11 cellular contexts compared by ENCODE assay signal in the genomic region with DNA sequence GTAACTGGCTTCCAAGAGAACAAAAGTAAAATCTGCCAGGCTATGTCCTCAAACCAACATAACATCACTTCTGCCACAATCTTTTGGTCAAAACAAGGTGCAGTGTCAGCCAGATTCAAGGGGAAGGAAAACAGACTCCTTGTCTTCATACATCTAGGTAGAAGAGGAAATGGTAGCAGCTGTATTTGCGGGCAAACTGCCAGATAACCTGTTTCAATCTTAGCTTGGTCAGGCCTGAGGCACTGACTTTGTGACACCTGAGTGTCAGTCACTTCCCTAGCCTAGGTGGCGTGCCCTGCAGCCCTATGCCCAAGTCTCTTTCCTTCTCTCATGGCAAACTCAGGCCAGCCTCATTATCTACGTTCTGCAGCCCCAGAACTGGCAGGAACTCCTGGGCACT.
DNase-seq lines count a peak whose midpoint lies in the region; ATAC-seq, FAIRE-seq and TF ChIP-seq lines count a peak whose summit lies in the region.
"Had no signal": no experiment of that assay in that cellular context is flagged by ENCODE, and none has a peak within 500 bp of the region (broad histone marks: within the 10 kb centered on the region; RNA-seq: fewer than 3 reads in every experiment).

No MANE protein-coding gene starts in this region.

- intact Hi-C loops in activated T-helper 1 cell treated with anti-CD3 and anti-CD28 coated beads, Interleukin-12 subunit alpha, Interleukin-12 subunit beta, Interleukin-2, Interleukin-4 antibody, amounts not matched to agents 30 ng/mL and 10 ng/mL and 1 ng/mL, durations not matched to agents 14 hours and 24 hours and 36 hours (cut with micrococcal nuclease) = no loop called here

- DNase-seq in GM12892 (ENCODE audit: insufficient read length) (no peak), HK-2 (ENCODE audit: unreplicated experiment) (no peak), cerebellar cortex (ENCODE audit: low spot score) (no peak), mesenteric fat pad (ENCODE audit: low spot score) (no peak)
- peak; percentile 22 for DNase-seq in central memory CD4-positive, alpha-beta T cell
- no peak for DNase-seq in activated T-helper 1 cell treated with anti-CD3 and anti-CD28 coated beads, Interleukin-12 subunit alpha, Interleukin-12 subunit beta, Interleukin-2, Interleukin-4 antibody, amounts not matched to agents 30 ng/mL and 10 ng/mL and 1 ng/mL, durations not matched to agents 14 hours and 24 hours and 36 hours (ENCODE audit: low spot score)
- DNase-seq: activated B cell treated with CpG ODN at 0.5 μM for 24 hours, anterior cingulate cortex, trophoblast cell had no signal

- no peak overlapping the region for H3K4me3 Mint-ChIP-seq in activated T-helper 1 cell treated with anti-CD3 and anti-CD28 coated beads, Interleukin-12 subunit alpha, Interleukin-12 subunit beta, Interleukin-2, Interleukin-4 antibody, amounts not matched to agents 30 ng/mL and 10 ng/mL and 1 ng/mL, durations not matched to agents 14 hours and 24 hours and 36 hours
- H3K4me3 Mint-ChIP-seq: activated B cell treated with CpG ODN at 0.5 μM for 24 hours had no signal

- ATAC-seq in GM19372 (IDR thresholded peaks at IDR 0.05; ENCODE audit: low read depth, unreplicated experiment) (peak; percentile 91), HG03103 (IDR thresholded peaks at IDR 0.05; ENCODE audit: low read depth, unreplicated experiment) (peak; percentile 95)

- H3K4me1 Mint-ChIP-seq in activated T-helper 1 cell treated with anti-CD3 and anti-CD28 coated beads, Interleukin-12 subunit alpha, Interleukin-12 subunit beta, Interleukin-2, Interleukin-4 antibody, amounts not matched to agents 30 ng/mL and 10 ng/mL and 1 ng/mL, durations not matched to agents 14 hours and 24 hours and 36 hours (ENCODE audit: low read depth) = no peaks in the 10 kb centered on the region

- no peaks in the 10 kb centered on the region for H3K36me3 Mint-ChIP-seq in activated T-helper 1 cell treated with anti-CD3 and anti-CD28 coated beads, Interleukin-12 subunit alpha, Interleukin-12 subunit beta, Interleukin-2, Interleukin-4 antibody, amounts not matched to agents 30 ng/mL and 10 ng/mL and 1 ng/mL, durations not matched to agents 14 hours and 24 hours and 36 hours (ENCODE audit: low read depth)

- no peak for TF ChIP-seq POLR2A in GM12892 (IDR thresholded peaks at IDR 0.05; ENCODE audit: low read depth, low read length)

- no peaks in the 10 kb centered on the region for H3K27me3 Mint-ChIP-seq in activated T-helper 1 cell treated with anti-CD3 and anti-CD28 coated beads, Interleukin-12 subunit alpha, Interleukin-12 subunit beta, Interleukin-2, Interleukin-4 antibody, amounts not matched to agents 30 ng/mL and 10 ng/mL and 1 ng/mL, durations not matched to agents 14 hours and 24 hours and 36 hours (ENCODE audit: insufficient read depth)
- H3K27me3 Mint-ChIP-seq: activated B cell treated with CpG ODN at 0.5 μM for 24 hours had no signal

- peak; percentile 30 for FAIRE-seq in GM12892 (lab: Jason Lieb, UNC)

- no peaks in the 10 kb centered on the region for H3K9me3 Mint-ChIP-seq in activated T-helper 1 cell treated with anti-CD3 and anti-CD28 coated beads, Interleukin-12 subunit alpha, Interleukin-12 subunit beta, Interleukin-2, Interleukin-4 antibody, amounts not matched to agents 30 ng/mL and 10 ng/mL and 1 ng/mL, durations not matched to agents 14 hours and 24 hours and 36 hours
- H3K9me3 Mint-ChIP-seq: activated B cell treated with CpG ODN at 0.5 μM for 24 hours had no signal

- no peak overlapping the region for H3K27ac Mint-ChIP-seq in activated T-helper 1 cell treated with anti-CD3 and anti-CD28 coated beads, Interleukin-12 subunit alpha, Interleukin-12 subunit beta, Interleukin-2, Interleukin-4 antibody, amounts not matched to agents 30 ng/mL and 10 ng/mL and 1 ng/mL, durations not matched to agents 14 hours and 24 hours and 36 hours
- H3K27ac Mint-ChIP-seq: activated B cell treated with CpG ODN at 0.5 μM for 24 hours had no signal
